Comparison of ENCODE assay signal across 18 cellular contexts in genomic region chr3:56990295-56991015, GRCh38.
DNase-seq lines count a peak whose midpoint lies in the region; ATAC-seq and TF ChIP-seq lines count a peak whose summit lies in the region.
"Had no signal": no experiment of that assay in that cellular context is flagged by ENCODE, and none has a peak within 500 bp of the region (broad histone marks: within the 10 kb centered on the region; RNA-seq: fewer than 3 reads in every experiment).

No MANE protein-coding gene starts in this region.

- no peak for TF ChIP-seq POLR2A in body of pancreas (IDR thresholded peaks at IDR 0.05)
- TF ChIP-seq POLR2A in transverse colon (IDR thresholded peaks at IDR 0.05) = no peak
- TF ChIP-seq POLR2A in sigmoid colon (IDR thresholded peaks at IDR 0.05) = no peak

- CTCF ChIA-PET in OCI-LY7 (lab: Charles Lee; ENCODE audit: unreplicated experiment) = interaction anchor here (1.6 kb wide), 1 partner anchor 65 kb away, joined by 4 read pairs; no protein-coding TSS in a partner anchor

- H3K27ac ChIP-seq in body of pancreas = peak overlapping the region in 3 of 4 donors; percentile 54 to 71 (median 57)
- H3K27ac ChIP-seq in transverse colon = peak overlapping the region; percentile 31 to 65 (median 55)
- peak overlapping the region in 2 of 4 donors; percentile 55 to 62 for H3K27ac ChIP-seq in sigmoid colon
- H3K27ac ChIP-seq in OCI-LY7 (ENCODE audit: low read depth, low read length, poor library complexity, severe bottlenecking) = no peak overlapping the region
- H3K27ac ChIP-seq: PC-9 had no signal

- H3K9me2 ChIP-seq in OCI-LY7 (ENCODE audit: insufficient read depth, low read length) = no peaks in the 10 kb centered on the region

- in situ Hi-C loops in transverse colon (cut with MboI; ENCODE audit: low pct_ligation_motif_present in 1 of 4, low pct_unique_long_range_greater_than_20kb in 1 of 4, low sequenced_read_pairs in 3 of 4) = loop anchor here in 3 of 4 donors (5.0 to 25.0 kb wide), 4 partner anchors 128 to 288 kb away; partner anchors contain the start of gene ARHGEF3 (in 1 of the 3)

- H3K4me3 ChIP-seq in body of pancreas = no peak overlapping the region
- H3K4me3 ChIP-seq in transverse colon = no peak overlapping the region
- no peak overlapping the region for H3K4me3 ChIP-seq in sigmoid colon
- H3K4me3 ChIP-seq in OCI-LY7 (ENCODE audit: low read depth, low read length, poor library complexity, severe bottlenecking) = no peak overlapping the region
- H3K4me3 ChIP-seq: K562, PC-9 had no signal

- H3K4me1 ChIP-seq in body of pancreas = peaks cover 27% of the 10 kb centered on the region
- H3K4me1 ChIP-seq in transverse colon = peaks cover 0 to 38% (median 24%) of the 10 kb centered on the region in 4 donors
- peaks cover 0 to 39% (median 25%) of the 10 kb centered on the region in 4 donors for H3K4me1 ChIP-seq in sigmoid colon
- H3K4me1 ChIP-seq in OCI-LY7 (ENCODE audit: insufficient read depth, low read length, poor library complexity, severe bottlenecking) = peaks cover 45% of the 10 kb centered on the region

- no peak for TF ChIP-seq EP300 in transverse colon (IDR thresholded peaks at IDR 0.05; ENCODE audit: low read depth)
- TF ChIP-seq EP300 in sigmoid colon (IDR thresholded peaks at IDR 0.05) = no peak

- no peaks in the 10 kb centered on the region for H3K36me3 ChIP-seq in body of pancreas (replicated peaks in 1 of 2; ENCODE audit: insufficient read depth in 1 of 2, low read depth in 2 of 2)
- no peaks in the 10 kb centered on the region for H3K36me3 ChIP-seq in transverse colon
- no peaks in the 10 kb centered on the region for H3K36me3 ChIP-seq in sigmoid colon
- H3K36me3 ChIP-seq in OCI-LY7 (ENCODE audit: insufficient read depth, low read length) = no peaks in the 10 kb centered on the region

- no peak for ATAC-seq in body of pancreas
- ATAC-seq: K562 had no signal

- TF ChIP-seq CTCF in body of pancreas (IDR thresholded peaks at IDR 0.05) (no peak), nephron progenitor cell (IDR thresholded peaks at IDR 0.05) (no peak), transverse colon (IDR thresholded peaks at IDR 0.05) (no peak), sigmoid colon (IDR thresholded peaks at IDR 0.05) (no peak), OCI-LY7 (conservative IDR thresholded peaks at IDR 0.05; ENCODE audit: low read length) (no peak)

- no peak overlapping the region for H3K4me2 ChIP-seq in OCI-LY7 (ENCODE audit: low read length)
- H3K4me2 ChIP-seq: PC-9 had no signal

- no peak overlapping the region for H2AFZ ChIP-seq in OCI-LY7 (ENCODE audit: low read length)
- H2AFZ ChIP-seq: PC-9 had no signal

- no peaks in the 10 kb centered on the region for H3K9me3 Mint-ChIP-seq in nephron progenitor cell
- H3K9me3 Mint-ChIP-seq: CD4-positive, alpha-beta T cell had no signal

- H4K20me1 ChIP-seq in OCI-LY7 (ENCODE audit: insufficient read depth, low read length) = no peaks in the 10 kb centered on the region

- no peak overlapping the region for H3K27ac Mint-ChIP-seq in nephron progenitor cell
- H3K27ac Mint-ChIP-seq: B cell; CD4-positive, alpha-beta T cell had no signal

- H3K27me3 Mint-ChIP-seq in nephron progenitor cell (ENCODE audit: low read depth, poor library complexity) = peaks cover 19% of the 10 kb centered on the region

- H3K4me3 Mint-ChIP-seq in nephron progenitor cell = peak overlapping the region; percentile 7
- H3K4me3 Mint-ChIP-seq: B cell; CD4-positive, alpha-beta T cell had no signal

- intact Hi-C loops in body of pancreas (cut with DNase I) = no loop called here
- intact Hi-C loops in transverse colon (cut with DNase I; ENCODE audit: low total_unique reads) = no loop called here
- intact Hi-C loops in sigmoid colon (cut with DNase I) = no loop called here
- intact Hi-C loops in OCI-LY7 (cut with micrococcal nuclease; ENCODE audit: unreplicated experiment) = no loop called here

- no peaks in the 10 kb centered on the region for H3K27me3 ChIP-seq in body of pancreas
- H3K27me3 ChIP-seq in transverse colon = no peaks in the 10 kb centered on the region
- no peaks in the 10 kb centered on the region for H3K27me3 ChIP-seq in sigmoid colon

- 68% methylated on average over 11 of the region's 11 CpGs for WGBS in body of pancreas, 2 donors
- WGBS in transverse colon (ENCODE audit: low coverage in 1 of 2), 2 donors = 53 to 80% methylated on average over 1 to 11 of the region's 11 CpGs
- WGBS in sigmoid colon, 2 donors = 21 to 70% methylated on average over 11 of the region's 11 CpGs

- no peaks in the 10 kb centered on the region for H3K79me2 ChIP-seq in OCI-LY7 (ENCODE audit: insufficient read depth, low read depth, low read length)

- H3K36me3 Mint-ChIP-seq in nephron progenitor cell (ENCODE audit: low read depth) = no peaks in the 10 kb centered on the region

- H3K9me3 ChIP-seq in body of pancreas (no peaks in the 10 kb centered on the region), transverse colon (no peaks in the 10 kb centered on the region), sigmoid colon (no peaks in the 10 kb centered on the region), OCI-LY7 (ENCODE audit: low read length) (no peaks in the 10 kb centered on the region)

- DNase-seq in HT-29 (ENCODE audit: low spot score) = peak; percentile 60
- DNase-seq in body of pancreas = no peak
- DNase-seq in nephron progenitor cell = no peak
- no peak for DNase-seq in transverse colon
- DNase-seq in sigmoid colon = no peak
- DNase-seq in OCI-LY7 (ENCODE audit: low spot score) = no peak
- DNase-seq in dedifferentiated amniotic fluid mesenchymal stem cell (ENCODE audit: extremely low spot score) = no peak
- DNase-seq: Calu3; CD4-positive, alpha-beta T cell; GOT3; NCI-H1436; NCI-H2029 treated with DMSO at 0.1 percent for 48 hours; NCI-H2171 treated with DMSO at 0.1 percent for 48 hours; NCI-H510A; NCI-H774; PC-9 had no signal

- POLR2A ChIA-PET in OCI-LY7 (lab: Charles Lee) = interaction anchor here (0.6 to 1.6 kb wide), 4 partner anchors 18 to 192 kb away, joined by 3 to 5 read pairs (median 4); no protein-coding TSS in a partner anchor

- no TSS peak for BruUV-seq in OCI-LY7 (replicated peaks; lab: Mats Ljungman, UMichigan)

- H3K4me1 Mint-ChIP-seq in nephron progenitor cell = peaks cover 68% of the 10 kb centered on the region
